Comparison of ENCODE assay signal across 8 cellular contexts in genomic region chr1:20786310-20787099, GRCh38. TPM values are rescaled to one million over a fixed set of nuclear protein-coding genes. Genes with fewer than 3 reads are reported as not detected.
DNase-seq lines count a peak whose midpoint lies in the region; ATAC-seq, FAIRE-seq and TF ChIP-seq lines count a peak whose summit lies in the region.

No MANE protein-coding gene starts in this region.

- peak; percentile 76 for TF ChIP-seq POLR2A in H54 (IDR thresholded peaks at IDR 0.05; ENCODE audit: low read depth, low read length)

- no peaks in the 10 kb centered on the region for H3K27me3 Mint-ChIP-seq in nephron (ENCODE audit: low read depth)

- peak overlapping the region; percentile 97 for H3K27ac ChIP-seq in RWPE1

- CTCF ChIA-PET in RWPE1 (lab: Yijun Ruan, JAX): interaction anchor here (0.5 to 0.9 kb wide), 2 partner anchors 409 to 878 kb away, joined by 3 to 4 read pairs; no protein-coding TSS in a partner anchor

- peaks cover 23% of the 10 kb centered on the region for H3K4me1 Mint-ChIP-seq in nephron

- peak overlapping the region; percentile 91 to 100 (median 100) for H3K27ac Mint-ChIP-seq in nephron

- no peaks in the 10 kb centered on the region for H3K36me3 Mint-ChIP-seq in nephron (ENCODE audit: low read depth)

- no peak for FAIRE-seq in H54 (lab: Jason Lieb, UNC)

- H3K4me3 ChIP-seq in fibroblast of the aortic adventitia (ENCODE audit: low read depth, low read length): peak overlapping the region; percentile 88

- TF ChIP-seq CTCF in RWPE1 (conservative IDR thresholded peaks at IDR 0.05; ENCODE audit: low read depth): no peak
- TF ChIP-seq CTCF in fibroblast of the aortic adventitia (IDR thresholded peaks at IDR 0.05; ENCODE audit: insufficient read depth, low read length): no peak
- no peak for TF ChIP-seq CTCF in nephron (IDR thresholded peaks at IDR 0.05; ENCODE audit: unreplicated experiment in 3 of 3)

- ATAC-seq in stimulated activated naive CD8-positive, alpha-beta T cell treated with anti-CD3 and anti-CD28 coated beads, Interleukin-15, Interleukin-2, amounts not matched to agents 100 U/mL and 50 U/mL, for 24 hours: peak; percentile 81

- POLR2A ChIA-PET in RWPE1 (lab: Yijun Ruan, JAX; ENCODE audit: low non-redundant PET): interaction anchor here (0.5 to 0.9 kb wide), 4 partner anchors 9 to 416 kb away, joined by 3 to 9 read pairs (median 4); no protein-coding TSS in a partner anchor

- peak; percentile 96 for DNase-seq in EL
- DNase-seq in H54 (ENCODE audit: insufficient read length, low spot score): peak; percentile 78
- peak; percentile 95 for DNase-seq in LoVo (ENCODE audit: low spot score)
- peak; percentile 93 for DNase-seq in RWPE1 (ENCODE audit: low spot score)
- DNase-seq in activated effector memory CD4-positive, alpha-beta T cell treated with Interleukin-2 at 50 U/mL for 16 hours: peak; percentile 96
- peak; percentile 90 for DNase-seq in fibroblast of the aortic adventitia (ENCODE audit: low read depth)
- DNase-seq in stimulated activated naive CD8-positive, alpha-beta T cell treated with anti-CD3 and anti-CD28 coated beads, Interleukin-15, Interleukin-2, amounts not matched to agents 100 U/mL and 50 U/mL, for 24 hours: peak; percentile 98

- no peaks in the 10 kb centered on the region for H3K9me3 Mint-ChIP-seq in nephron

- peak overlapping the region; percentile 93 to 100 (median 100) for H3K4me3 Mint-ChIP-seq in nephron

RNA-seq across cellular contexts. Expression of gene HP1BP3, which starts 0.6 kb away (rescaled TPM):
- 215 and 395 TPM in 2 replicates for total RNA-seq in fibroblast of the aortic adventitia (ENCODE audit: low replicate concordance)

RNA-seq across cellular contexts. Expression of gene SH2D5, which starts 54.0 kb away (rescaled TPM):
- 1.6 and 3.2 TPM in 2 replicates for total RNA-seq in fibroblast of the aortic adventitia (ENCODE audit: low replicate concordance)

Comparison
In these comparisons a context has a peak if more than half of its experiments do, and no peak if none do; other contexts are left out.
1. Peak in every context shown above with its lines: DNase-seq, ATAC-seq, H3K4me3 ChIP-seq and H3K27ac ChIP-seq.